ENCODE assay signal across 8 cellular contexts in the genomic region with DNA sequence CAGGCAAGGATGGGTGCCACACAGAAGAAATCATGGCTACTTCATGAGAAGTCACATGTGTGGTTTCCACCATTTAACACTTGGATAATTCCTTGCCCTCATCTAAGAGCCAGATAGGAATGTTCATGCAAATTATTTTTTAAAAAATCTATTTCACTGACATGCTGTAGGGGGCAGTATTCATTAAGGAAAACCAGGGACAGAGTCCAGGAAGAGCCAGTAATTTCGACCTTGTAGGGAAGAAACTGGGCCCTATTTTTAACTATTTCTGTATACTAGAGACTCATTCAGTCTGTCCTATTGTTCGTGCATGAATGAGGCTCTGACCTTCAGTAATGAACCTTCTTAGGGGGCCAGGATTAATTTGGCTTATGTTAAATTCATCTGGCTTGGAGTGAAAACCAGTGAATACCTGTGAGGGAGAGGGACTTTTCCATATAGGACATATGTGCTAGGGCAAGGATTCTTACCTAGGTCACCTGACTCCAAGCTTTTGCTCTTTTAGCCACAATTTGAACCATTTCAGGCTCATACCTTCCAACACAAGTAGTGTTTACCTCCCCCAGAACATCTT.
A peak's percentile ranks its signal among the peaks of the same experiment; 100 is the strongest.
DNase-seq lines count a peak whose midpoint lies in the region; ATAC-seq and TF ChIP-seq lines count a peak whose summit lies in the region.

No MANE protein-coding gene starts in this region.

- H3K36me3 Mint-ChIP-seq in CD4-positive, alpha-beta memory T cell: no peaks in the 10 kb centered on the region

- no peaks in the 10 kb centered on the region for H3K9me3 Mint-ChIP-seq in CD4-positive, alpha-beta memory T cell

- TF ChIP-seq CTCF in DND-41 (IDR thresholded peaks at IDR 0.05; ENCODE audit: borderline replicate concordance, extremely low read depth, low read length, poor library complexity, severe bottlenecking) (peak; percentile 62), adrenal gland (IDR thresholded peaks at IDR 0.05) (peak; percentile 47 to 75 (median 58)), transverse colon (IDR thresholded peaks at IDR 0.05) (peak; percentile 50 to 60 (median 58))

- H3K27ac ChIP-seq in DND-41 (ENCODE audit: low read length) (no peak overlapping the region), adrenal gland (no peak overlapping the region), transverse colon (peak overlapping the region in 2 of 4 donors; percentile 20 to 33)
- no peak overlapping the region for H3K27ac ChIP-seq in CD4-positive, alpha-beta memory T cell (ENCODE audit: low read depth, low read length)

- no peak for TF ChIP-seq EP300 in transverse colon (IDR thresholded peaks at IDR 0.05; ENCODE audit: low read depth)

- H3K27me3 ChIP-seq in DND-41 (ENCODE audit: insufficient read depth, low read length, poor library complexity) (no peaks in the 10 kb centered on the region), adrenal gland (no peaks in the 10 kb centered on the region), transverse colon (no peaks in the 10 kb centered on the region)
- no peaks in the 10 kb centered on the region for H3K27me3 ChIP-seq in CD4-positive, alpha-beta memory T cell (ENCODE audit: insufficient read depth, low read length)

- H3K4me3 Mint-ChIP-seq in CD4-positive, alpha-beta memory T cell: no peak overlapping the region

- no peak overlapping the region for H3K9ac ChIP-seq in DND-41 (ENCODE audit: low read depth, low read length)

- no peak overlapping the region for H3K4me2 ChIP-seq in DND-41 (ENCODE audit: insufficient read depth, low read length)

- in situ Hi-C loops in transverse colon (cut with MboI; ENCODE audit: low pct_ligation_motif_present in 1 of 4, low pct_unique_long_range_greater_than_20kb in 1 of 4, low sequenced_read_pairs in 3 of 4): loop anchor here in 1 of 4 donors (10.0 kb wide), 1 partner anchor 341 kb away; no protein-coding TSS in a partner anchor

- H3K27me3 Mint-ChIP-seq in CD4-positive, alpha-beta memory T cell: no peaks in the 10 kb centered on the region

- H3K4me1 ChIP-seq in DND-41 (ENCODE audit: insufficient read depth, low read length): no peaks in the 10 kb centered on the region
- H3K4me1 ChIP-seq in adrenal gland (replicated peaks in 1 of 2): peaks cover 0 to 9% of the 10 kb centered on the region in 2 donors
- H3K4me1 ChIP-seq in transverse colon: peaks cover 0 to 4% (median 0%) of the 10 kb centered on the region in 4 donors
- H3K4me1 ChIP-seq in CD4-positive, alpha-beta memory T cell (ENCODE audit: insufficient read depth, low read length): no peaks in the 10 kb centered on the region

- no peak overlapping the region for H3K27ac Mint-ChIP-seq in CD4-positive, alpha-beta memory T cell

- CTCF ChIA-PET in CD4-positive, alpha-beta memory T cell (lab: Charles Lee; ENCODE audit: partially characterized antibody): interaction anchor here (1.4 to 3.3 kb wide), 3 partner anchors 100 to 348 kb away, joined by 3 to 16 read pairs (median 5); no protein-coding TSS in a partner anchor

- H3K79me2 ChIP-seq in DND-41 (ENCODE audit: insufficient read depth, low read length): no peaks in the 10 kb centered on the region

- no peak for TF ChIP-seq POLR2A in adrenal gland (IDR thresholded peaks at IDR 0.05)
- TF ChIP-seq POLR2A in transverse colon (IDR thresholded peaks at IDR 0.05): no peak

- ATAC-seq in DND-41 (ENCODE audit: insufficient read depth, low read depth): no peak

- WGBS in adrenal gland, 4 donors: 10 to 16% (median 14%) methylated on average over 2 of the region's 2 CpGs
- 21 to 27% methylated on average over 2 of the region's 2 CpGs for whole genome bisulfite sequencing in transverse colon (ENCODE audit: low coverage in 1 of 2), 2 donors

- peaks cover 3% of the 10 kb centered on the region; the same call in 1 of the 2 replicates for H4K20me1 ChIP-seq in DND-41 (ENCODE audit: insufficient read depth, low read length)

- POLR2A ChIA-PET in CD4-positive, alpha-beta memory T cell (lab: Charles Lee; ENCODE audit: partially characterized antibody): no interaction called here

- no peaks in the 10 kb centered on the region for H3K9me3 ChIP-seq in DND-41 (ENCODE audit: insufficient read depth, low read length, severe bottlenecking)
- no peaks in the 10 kb centered on the region for H3K9me3 ChIP-seq in adrenal gland (replicated peaks in 1 of 3)
- no peaks in the 10 kb centered on the region for H3K9me3 ChIP-seq in transverse colon
- H3K9me3 ChIP-seq in CD4-positive, alpha-beta memory T cell (ENCODE audit: control insufficient read depth in 1 of 2, low read length in 2 of 2): no peaks in the 10 kb centered on the region

- DNase-seq in DND-41 (no peak), MV-4-11 (lab: John Stamatoyannopoulos, UW) (peak; percentile 1), adrenal gland (peak in 1 of 7 donors; percentile 6), iPS DF 4.7 (ENCODE audit: extremely low read depth, low spot score) (peak; percentile 19), transverse colon (no peak), NCI-H128 (lab: John Stamatoyannopoulos, UW; ENCODE audit: unreplicated experiment) (no peak), ureter (ENCODE audit: low spot score) (no peak)
- DNase-seq in CD4-positive, alpha-beta memory T cell: no peak

- no peaks in the 10 kb centered on the region for H3K36me3 ChIP-seq in DND-41 (ENCODE audit: insufficient read depth, low read length)
- H3K36me3 ChIP-seq in adrenal gland (replicated peaks in 1 of 2): no peaks in the 10 kb centered on the region
- H3K36me3 ChIP-seq in transverse colon: no peaks in the 10 kb centered on the region
- H3K36me3 ChIP-seq in CD4-positive, alpha-beta memory T cell (ENCODE audit: insufficient read depth, low read length): no peaks in the 10 kb centered on the region

- intact Hi-C loops in adrenal gland (cut with DNase I) (loop anchor here in 1 of 2 donors (10.0 kb wide), 1 partner anchor 171 kb away; no protein-coding TSS in a partner anchor), transverse colon (cut with DNase I; ENCODE audit: low total_unique reads) (loop anchor here (5.0 kb wide), 1 partner anchor 338 kb away; no protein-coding TSS in a partner anchor)
- intact Hi-C loops in CD4-positive, alpha-beta memory T cell (cut with micrococcal nuclease): loop anchor here (10.0 kb wide), 1 partner anchor 831 kb away; no protein-coding TSS in a partner anchor

- H3K4me3 ChIP-seq in DND-41 (ENCODE audit: low read depth in 1 of 2, low read length in 2 of 2) (no peak overlapping the region), adrenal gland (no peak overlapping the region), transverse colon (no peak overlapping the region)
- no peak overlapping the region for H3K4me3 ChIP-seq in CD4-positive, alpha-beta memory T cell (ENCODE audit: low read length in 2 of 2)

- no peaks in the 10 kb centered on the region for H3K4me1 Mint-ChIP-seq in CD4-positive, alpha-beta memory T cell

- H2AFZ ChIP-seq in DND-41 (ENCODE audit: low read depth, low read length): no peak overlapping the region

Comparison
In these comparisons a context has a peak if more than half of its experiments do, and no peak if none do; other contexts are left out.
1. DNase-seq: peak in MV-4-11 (single experiment) and iPS DF 4.7 (single experiment); none in DND-41 (single experiment), transverse colon (single experiment), NCI-H128 (single experiment), ureter (single experiment) and CD4-positive, alpha-beta memory T cell (0 of 5).
2. Peak in every context shown above with its lines, with median percentiles within 50 percentile points of each other: CTCF ChIP-seq.